ENCODE assay signal across 21 cellular contexts in genomic region chr3:13698498-13698897, GRCh38.
DNase-seq lines count a peak whose midpoint lies in the region; ATAC-seq, FAIRE-seq and TF ChIP-seq lines count a peak whose summit lies in the region.
"Had no signal": no experiment of that assay in that cellular context is flagged by ENCODE, and none has a peak within 500 bp of the region (broad histone marks: within the 10 kb centered on the region; RNA-seq: fewer than 3 reads in every experiment).

No MANE protein-coding gene starts in this region.

- H4K91ac ChIP-seq in H1 (replicated peaks; ENCODE audit: insufficient read length, low read length) = peak overlapping the region; percentile 61

- POLR2A ChIA-PET in H1 (lab: Charles Lee; ENCODE audit: partially characterized antibody) = no interaction called here

- H2AK5ac ChIP-seq in H1 (ENCODE audit: low read depth, low read length) = no peak overlapping the region

- no peak for ATAC-seq in GM21360 (IDR thresholded peaks at IDR 0.05; ENCODE audit: unreplicated experiment)
- ATAC-seq: Right ventricle myocardium inferior had no signal

- H3K4ac ChIP-seq in H1 (replicated peaks; ENCODE audit: insufficient read length, low read depth, low read length) = peak overlapping the region; percentile 37

- H3K23ac ChIP-seq in H1 (ENCODE audit: insufficient read length) = no peak overlapping the region

- H2AFZ ChIP-seq in H1 (ENCODE audit: low read length) (no peak overlapping the region), hepatocyte (no peak overlapping the region)

- no peaks in the 10 kb centered on the region for H3K79me2 ChIP-seq in H1 (ENCODE audit: control insufficient read depth in 1 of 2, insufficient read depth in 2 of 2, low read length in 2 of 2)
- H3K79me2 ChIP-seq in hepatocyte = no peaks in the 10 kb centered on the region

- H3K9me3 Mint-ChIP-seq in neural crest cell = peaks cover 6% of the 10 kb centered on the region

- H4K8ac ChIP-seq in H1 (ENCODE audit: extremely low read depth, insufficient read depth, low read length) = no peak overlapping the region

- H3K27ac Mint-ChIP-seq in neural crest cell (ENCODE audit: unreplicated experiment) = peak overlapping the region; percentile 97
- H3K27ac Mint-ChIP-seq: B cell; CD4-positive, CD25-positive, alpha-beta regulatory T cell had no signal

- TF ChIP-seq POLR2A in H1 (IDR thresholded peaks at IDR 0.05; ENCODE audit: control extremely low read depth in 1 of 2, low read depth in 2 of 2, low read length in 2 of 2) = no peak

- no peaks in the 10 kb centered on the region for H3K36me3 Mint-ChIP-seq in neural crest cell (ENCODE audit: low read depth)
- H3K36me3 Mint-ChIP-seq: CD4-positive, CD25-positive, alpha-beta regulatory T cell had no signal

- H3K36me3 ChIP-seq in H1 (ENCODE audit: control insufficient read depth in 2 of 4, insufficient read depth in 4 of 4, low read length in 3 of 4) (no peaks in the 10 kb centered on the region), hepatocyte (replicated peaks; ENCODE audit: insufficient read depth, low read depth) (no peaks in the 10 kb centered on the region)

- FAIRE-seq in HTR-8/SVneo (lab: Jason Lieb, UNC) (peak; percentile 65), H1 (lab: Jason Lieb, UNC) (no peak)
- FAIRE-seq: GM19239, RCC 7860 had no signal

- DNase-seq in NCI-H2107 treated with DMSO at 0.1 percent for 48 hours (lab: John Stamatoyannopoulos, UW; ENCODE audit: unreplicated experiment) = peak; percentile 1
- no peak for DNase-seq in NCI-H2107 (lab: John Stamatoyannopoulos, UW)
- DNase-seq in HTR-8/SVneo (ENCODE audit: insufficient read length, low spot score) = no peak
- no peak for DNase-seq in H1 (ENCODE audit: low read depth in 1 of 2, low spot score in 2 of 2)
- DNase-seq in neural crest cell (ENCODE audit: low read depth, low spot score) = peak; percentile 40
- no peak for DNase-seq in hepatocyte (ENCODE audit: low spot score)
- no peak for DNase-seq in T1000 (lab: John Stamatoyannopoulos, UW)
- DNase-seq: 8988T; CD4-positive, CD25-positive, alpha-beta regulatory T cell; COR-L47; GF-D8; MV-4-11; NCI-H1930; NCI-H69; NK-92 treated with Interleukin-12 subunit alpha and Interleukin-12 subunit beta, amount 100 ng/mL, for 24 hours had no signal

- CTCF ChIA-PET in H1 (lab: Charles Lee; ENCODE audit: partially characterized antibody) = interaction anchor here (0.6 to 3.8 kb wide), 6 partner anchors 8 to 188 kb away, joined by 3 to 12 read pairs (median 5); no protein-coding TSS in a partner anchor

- peaks cover 15% of the 10 kb centered on the region for H3K4me1 Mint-ChIP-seq in neural crest cell
- H3K4me1 Mint-ChIP-seq: B cell; CD4-positive, CD25-positive, alpha-beta regulatory T cell had no signal

- peaks cover 5 to 15% (median 7%) of the 10 kb centered on the region in 4 experiments for H3K4me1 ChIP-seq in H1 (replicated peaks in 1 of 4; ENCODE audit: control insufficient read depth in 3 of 4, insufficient read depth in 4 of 4, low read length in 3 of 4)
- no peaks in the 10 kb centered on the region for H3K4me1 ChIP-seq in hepatocyte (ENCODE audit: insufficient read depth)

- H3K18ac ChIP-seq in H1 (ENCODE audit: extremely low read depth, low read length) = peak overlapping the region; percentile 44

- peaks cover 5% of the 10 kb centered on the region for H3K27me3 Mint-ChIP-seq in neural crest cell (ENCODE audit: low read depth)

- no peak overlapping the region for H3K4me3 ChIP-seq in H1 (ENCODE audit: extremely low read depth in 1 of 4, insufficient read depth in 2 of 4, low read depth in 3 of 4, low read length in 4 of 4)
- H3K4me3 ChIP-seq in hepatocyte = no peak overlapping the region

- no peak for TF ChIP-seq RAD21 in H1 (IDR thresholded peaks at IDR 0.05 in 1 of 2, conservative IDR thresholded peaks at IDR 0.05 in 1 of 2; ENCODE audit: low read depth in 2 of 2, low read length in 2 of 2)

- H3K56ac ChIP-seq in H1 (replicated peaks; ENCODE audit: insufficient read length, low read depth, low read length) = no peak overlapping the region

- no peak overlapping the region for H3K9ac ChIP-seq in H1 (replicated peaks in 1 of 4; ENCODE audit: extremely low read depth in 1 of 4, low read depth in 3 of 4, low read length in 3 of 4)
- H3K9ac ChIP-seq: KMS-11 had no signal

- no peaks in the 10 kb centered on the region for H3K27me3 ChIP-seq in H1 (replicated peaks in 1 of 4; ENCODE audit: control insufficient read depth in 3 of 4, extremely low read depth in 1 of 4, insufficient read depth in 3 of 4, low read length in 3 of 4)
- H3K27me3 ChIP-seq in hepatocyte = no peaks in the 10 kb centered on the region

- no peaks in the 10 kb centered on the region; the same call in 1 of the 2 replicates for H3K23me2 ChIP-seq in H1 (ENCODE audit: low read depth, low read length)

- H3K4me3 Mint-ChIP-seq in neural crest cell = peak overlapping the region; percentile 41
- H3K4me3 Mint-ChIP-seq: B cell; CD4-positive, CD25-positive, alpha-beta regulatory T cell had no signal

- H2BK20ac ChIP-seq in H1 (ENCODE audit: low read length) = peak overlapping the region; percentile 53

- H2BK120ac ChIP-seq in H1 (replicated peaks; ENCODE audit: low read depth, low read length) = no peak overlapping the region

- no peaks in the 10 kb centered on the region for H4K20me1 ChIP-seq in H1 (replicated peaks in 1 of 2; ENCODE audit: control insufficient read depth in 1 of 2, insufficient read depth in 2 of 2, low read length in 2 of 2)
- no peaks in the 10 kb centered on the region for H4K20me1 ChIP-seq in hepatocyte (ENCODE audit: insufficient read depth, poor library complexity, severe bottlenecking)

- H2BK15ac ChIP-seq in H1 (ENCODE audit: low read length) = peak overlapping the region; percentile 37

- no peak overlapping the region for H4K5ac ChIP-seq in H1 (ENCODE audit: insufficient read length, low read depth, low read length)

- TF ChIP-seq CTCF in H1 (IDR thresholded peaks at IDR 0.05; ENCODE audit: control extremely low read depth in 1 of 3, insufficient read depth in 1 of 3, low read depth in 1 of 3, low read length in 3 of 3) (no peak), neural crest cell (conservative IDR thresholded peaks at IDR 0.05) (no peak), hepatocyte (IDR thresholded peaks at IDR 0.05; ENCODE audit: poor library complexity) (no peak)

- H3K27ac ChIP-seq in H1 (ENCODE audit: low read depth, low read length) (no peak overlapping the region), hepatocyte (no peak overlapping the region)
- H3K27ac ChIP-seq: KMS-11 had no signal

- H3K9me3 ChIP-seq in H1 (ENCODE audit: insufficient read depth in 2 of 2, low read depth in 1 of 2, low read length in 1 of 2) = no peaks in the 10 kb centered on the region
- no peaks in the 10 kb centered on the region for H3K9me3 ChIP-seq in hepatocyte (ENCODE audit: low read depth)

- H3K14ac ChIP-seq in H1 (ENCODE audit: insufficient read length) = no peak overlapping the region

- H3K9me2 ChIP-seq in hepatocyte (replicated peaks; ENCODE audit: insufficient read depth) = no peaks in the 10 kb centered on the region

- H3K4me2 ChIP-seq in H1 (ENCODE audit: insufficient read depth in 1 of 2, low read depth in 2 of 2, low read length in 2 of 2) = peak overlapping the region; percentile 27 to 50; a peak in 1 of 4 replicates
- H3K4me2 ChIP-seq in hepatocyte = no peak overlapping the region
- H3K4me2 ChIP-seq: KMS-11 had no signal

- H3K79me1 ChIP-seq in H1 (ENCODE audit: low read depth, low read length) = no peaks in the 10 kb centered on the region

- 73% methylated on average over 7 of the region's 7 CpGs; no CpG with 5 or more reads in 1 of the 2 experiments for WGBS in H1 (ENCODE audit: extremely low coverage in 1 of 2, insufficient coverage in 1 of 2, insufficient read length in 1 of 2, insufficient replicate concordance in 2 of 2, low coverage in 1 of 2, low lambda C conversion rate in 2 of 2, missing lambda C conversion rate in 1 of 2), 2 experiments
- 77% methylated on average over 6 of the region's 7 CpGs for WGBS in hepatocyte (ENCODE audit: low lambda C conversion rate, missing lambda C conversion rate)

- H2BK12ac ChIP-seq in H1 (ENCODE audit: low read depth, low read length) = peak overlapping the region; percentile 91; the same call in 1 of the 2 replicates

- peak overlapping the region; percentile 46; the same call in 1 of the 2 replicates for H2BK5ac ChIP-seq in H1 (ENCODE audit: low read depth, low read length)

- TF ChIP-seq EP300 in H1 (IDR thresholded peaks at IDR 0.05; ENCODE audit: borderline replicate concordance in 1 of 2, low read depth in 2 of 2, low read length in 2 of 2) = no peak

TF ChIP-seq in H1, 55 proteins besides CTCF, POLR2A, EP300 and RAD21 (continues in another document):
- no peak for TF ChIP-seq POU5F1 (IDR thresholded peaks at IDR 0.05; ENCODE audit: low read depth, low read length)
- TF ChIP-seq CHD2 (IDR thresholded peaks at IDR 0.05; ENCODE audit: low read length) = no peak
- TF ChIP-seq CBX5 (IDR thresholded peaks at IDR 0.05; ENCODE audit: low read depth, low read length) = no peak
- no peak for TF ChIP-seq TAF1 (IDR thresholded peaks at IDR 0.05; ENCODE audit: low read depth, low read length)
- TF ChIP-seq HDAC2 (IDR thresholded peaks at IDR 0.05; ENCODE audit: borderline replicate concordance in 1 of 2, low read depth in 2 of 2, low read length in 2 of 2) = no peak
- TF ChIP-seq SRF (IDR thresholded peaks at IDR 0.05; ENCODE audit: low read depth, low read length) = no peak
- no peak for TF ChIP-seq RBBP5 (IDR thresholded peaks at IDR 0.05; ENCODE audit: borderline replicate concordance, low read depth, low read length)
- no peak for TF ChIP-seq CHD1 (IDR thresholded peaks at IDR 0.05; ENCODE audit: low read depth, low read length)
- TF ChIP-seq ATF3 (IDR thresholded peaks at IDR 0.05; ENCODE audit: insufficient read depth, low read depth, low read length) = no peak
- no peak for TF ChIP-seq TCF12 (IDR thresholded peaks at IDR 0.05; ENCODE audit: low read depth, low read length)
- no peak for TF ChIP-seq RFX5 (IDR thresholded peaks at IDR 0.05; ENCODE audit: borderline replicate concordance, low read depth, low read length)
- TF ChIP-seq KDM1A (IDR thresholded peaks at IDR 0.05; ENCODE audit: borderline replicate concordance, low read length) = no peak
- no peak for TF ChIP-seq JUN (IDR thresholded peaks at IDR 0.05; ENCODE audit: low read depth, low read length)
- no peak for TF ChIP-seq SP1 (IDR thresholded peaks at IDR 0.05; ENCODE audit: low read depth, low read length)
- no peak for TF ChIP-seq CTBP2 (IDR thresholded peaks at IDR 0.05; ENCODE audit: borderline replicate concordance, insufficient read depth, insufficient read length, low read length)
- TF ChIP-seq BACH1 (IDR thresholded peaks at IDR 0.05; ENCODE audit: low read length) = no peak
- TF ChIP-seq ASH2L (IDR thresholded peaks at IDR 0.05; ENCODE audit: low read length) = no peak

Comparison
In these comparisons a context has a peak if more than half of its experiments do, and no peak if none do; other contexts are left out.
1. DNase-seq: peak in NCI-H2107 treated with DMSO at 0.1 percent for 48 hours (single experiment) and neural crest cell (single experiment); none in NCI-H2107 (single experiment), HTR-8/SVneo (single experiment), H1 (0 of 2), hepatocyte (single experiment) and T1000 (single experiment).